8 cellular contexts compared by ENCODE assay signal in genomic region chr6:138107078-138107751, GRCh38. TPM values are rescaled to one million over a fixed set of nuclear protein-coding genes. Genes with fewer than 3 reads are reported as not detected.
DNase-seq lines count a peak whose midpoint lies in the region; ATAC-seq, FAIRE-seq and TF ChIP-seq lines count a peak whose summit lies in the region.

TSS of gene PERP (minus strand) at chr6:138107419. CDS start at chr6:138107340, 79 bp downstream.

- peak within 1 kb of the TSS; percentile 88 for H3K27ac Mint-ChIP-seq in HFFc6

- H3K9me3 Mint-ChIP-seq in HFFc6: no peaks in the 10 kb centered on the region

- peak within 1 kb of the TSS; percentile 92 for H3K4me3 Mint-ChIP-seq in HFFc6

- peaks cover 28% of the 10 kb centered on the region for H3K79me2 ChIP-seq in endothelial cell of umbilical vein (ENCODE audit: control insufficient read depth, insufficient read depth, low read length)

- intact Hi-C loops in endothelial cell of umbilical vein (cut with micrococcal nuclease): loop anchor here (5.0 kb wide), 2 partner anchors 235 to 665 kb away; partner anchors contain the start of gene CCDC28A
- intact Hi-C loops in mucosa of descending colon (cut with DNase I, micrococcal nuclease): loop anchor here in 1 of 2 donors (5.0 kb wide), 1 partner anchor 105 kb away; no protein-coding TSS in a partner anchor

- H3K4me2 ChIP-seq in endothelial cell of umbilical vein (ENCODE audit: insufficient read depth, low read length): peak within 1 kb of the TSS; percentile 92

- H3K27me3 Mint-ChIP-seq in HFFc6 (ENCODE audit: insufficient read depth): peaks cover 3% of the 10 kb centered on the region; the same call in 1 of the 2 replicates

- CTCF ChIA-PET in GM10248 (lab: Yijun Ruan, JAX) (interaction anchor here (0.7 to 3.1 kb wide), 8 partner anchors 9 to 106 kb away, joined by 3 to 33 read pairs (median 10); no protein-coding TSS in a partner anchor), endothelial cell of umbilical vein (lab: Charles Lee) (interaction anchor here (0.9 to 3.6 kb wide), 12 partner anchors 9 to 249 kb away, joined by 3 to 107 read pairs (median 4); no protein-coding TSS in a partner anchor)

- dilution Hi-C loops in endothelial cell of umbilical vein (cut with MboI; ENCODE audit: extremely low pct_ligation_motif_present, low sequenced_read_pairs): no loop called here

- no peaks in the 10 kb centered on the region for H3K9me1 ChIP-seq in endothelial cell of umbilical vein (replicated peaks; ENCODE audit: control insufficient read depth, extremely low read depth, insufficient read depth, low read length)

- DNase-seq in GM10248 (ENCODE audit: extremely low spot score): peak; percentile 68
- peak; percentile 48 for DNase-seq in HFFc6
- DNase-seq in NCI-H2196 treated with DMSO at 0.1 percent for 48 hours (lab: John Stamatoyannopoulos, UW; ENCODE audit: unreplicated experiment): peak; percentile 49
- peak; percentile 84 for DNase-seq in activated CD8-positive, alpha-beta memory T cell treated with anti-CD3 and anti-CD28 coated beads, Interleukin-2, amount 50 U/mL, for 48 hours
- peak; percentile 45 for DNase-seq in endothelial cell of umbilical vein (ENCODE audit: low read depth, low spot score)
- peak; percentile 90 to 93 (median 92) for DNase-seq in mucosa of descending colon
- DNase-seq in stimulated activated CD8-positive, alpha-beta memory T cell treated with anti-CD3 and anti-CD28 coated beads, Interleukin-2, amount 100 ng/mL, for 48 hours (ENCODE audit: low read depth in 2 of 2): peak; percentile 54 to 61
- no peak for DNase-seq in AML-193 (lab: John Stamatoyannopoulos, UW)

- H3K27ac ChIP-seq in endothelial cell of umbilical vein (ENCODE audit: insufficient read depth, low read depth, low read length): peak within 1 kb of the TSS; percentile 56

- no peaks in the 10 kb centered on the region for H3K9me3 ChIP-seq in endothelial cell of umbilical vein (replicated peaks; ENCODE audit: control insufficient read depth, insufficient read depth, low read length)
- no peaks in the 10 kb centered on the region for H3K9me3 ChIP-seq in mucosa of descending colon

- POLR2A ChIA-PET in GM10248 (lab: Yijun Ruan, JAX) (no interaction called here), endothelial cell of umbilical vein (lab: Charles Lee) (no interaction called here)

- peak within 1 kb of the TSS; percentile 88 for H3K9ac ChIP-seq in endothelial cell of umbilical vein (replicated peaks; ENCODE audit: extremely low read depth, insufficient read depth, low read length)

- TF ChIP-seq CTCF in GM10248 (IDR thresholded peaks at IDR 0.05; ENCODE audit: control extremely low read depth, extremely low read depth, low read depth, missing control alignments) (no peak), HFFc6 (IDR thresholded peaks at IDR 0.05) (peak; percentile 15; the same call in 1 of the 2 replicates), endothelial cell of umbilical vein (IDR thresholded peaks at IDR 0.05; ENCODE audit: extremely low read depth in 1 of 2, insufficient read depth in 1 of 2, low read depth in 1 of 2, low read length in 2 of 2) (no peak), mucosa of descending colon (IDR thresholded peaks at IDR 0.05) (no peak)

- BruUV-seq in endothelial cell of umbilical vein (replicated peaks; lab: Mats Ljungman, UMichigan): no TSS peak

- peak; percentile 61 for TF ChIP-seq POLR2A in endothelial cell of umbilical vein (IDR thresholded peaks at IDR 0.05; ENCODE audit: low read depth, low read length)

- H3K4me3 ChIP-seq in endothelial cell of umbilical vein (replicated peaks in 1 of 3; ENCODE audit: insufficient read depth in 1 of 3, low read depth in 1 of 3, low read length in 3 of 3) (peak within 1 kb of the TSS; percentile 92 to 97 (median 96)), mucosa of descending colon (peak within 1 kb of the TSS; percentile 76)

- peaks cover 27% of the 10 kb centered on the region for H3K4me1 ChIP-seq in endothelial cell of umbilical vein (ENCODE audit: control insufficient read depth, extremely low read depth, insufficient read depth, low read length)
- peaks cover 6% of the 10 kb centered on the region for H3K4me1 ChIP-seq in mucosa of descending colon (ENCODE audit: low read depth)

- FAIRE-seq in endothelial cell of umbilical vein (lab: Jason Lieb, UNC): no peak

- peak; percentile 95 for ATAC-seq in mucosa of descending colon

- no peaks in the 10 kb centered on the region for H3K36me3 Mint-ChIP-seq in HFFc6 (ENCODE audit: low read depth)

- no peaks in the 10 kb centered on the region for H4K20me1 ChIP-seq in endothelial cell of umbilical vein (replicated peaks; ENCODE audit: control insufficient read depth, extremely low read depth, insufficient read depth, low read length)

- no peaks in the 10 kb centered on the region for H3K36me3 ChIP-seq in endothelial cell of umbilical vein (ENCODE audit: control insufficient read depth in 2 of 2, extremely low read depth in 1 of 2, insufficient read depth in 2 of 2, low read length in 2 of 2)
- no peaks in the 10 kb centered on the region for H3K36me3 ChIP-seq in mucosa of descending colon (ENCODE audit: low read depth)

- peaks cover 0 to 6% of the 10 kb centered on the region in 2 experiments for H3K27me3 ChIP-seq in endothelial cell of umbilical vein (ENCODE audit: control insufficient read depth in 2 of 2, insufficient read depth in 2 of 2, low read length in 2 of 2)

- peaks cover 38% of the 10 kb centered on the region for H3K4me1 Mint-ChIP-seq in HFFc6 (ENCODE audit: low read depth)

- H2AFZ ChIP-seq in endothelial cell of umbilical vein (ENCODE audit: low read depth, low read length): peak within 1 kb of the TSS; percentile 94

TF ChIP-seq in endothelial cell of umbilical vein, 7 proteins besides CTCF, POLR2A, EP300 and RAD21:
- TF ChIP-seq POLR2AphosphoS5 (IDR thresholded peaks at IDR 0.05; ENCODE audit: insufficient read depth, low read depth, low read length) (peak; percentile 68), FOS (IDR thresholded peaks at IDR 0.05; ENCODE audit: borderline replicate concordance, insufficient read depth, low read length) (peak; percentile 72), EZH2 (IDR thresholded peaks at IDR 0.05; ENCODE audit: borderline replicate concordance, low read depth, low read length, severe bottlenecking) (no peak), GATA2 (IDR thresholded peaks at IDR 0.05; ENCODE audit: insufficient read depth, insufficient read length, low read depth, low read length) (no peak)

RNA-seq across cellular contexts. Expression of gene PERP, which starts in this region (rescaled TPM):
- 10 to 100 TPM; 40.6 to 53.4 (median 47.9) TPM for total RNA-seq in HFFc6 (2021; fragmentation: NEBNext Ultra II Directional; extraction: Animal tissue kit (Norgen Biotek cat#: 25700))
- 27.4 and 30.2 TPM in 2 replicates for total RNA-seq in endothelial cell of umbilical vein
- polyA plus RNA-seq in endothelial cell of umbilical vein: 15.7 and 18.8 TPM in 2 replicates
- polyA plus RNA-seq in endothelial cell of umbilical vein (2011; cell fraction: cytosol; rRNA removed): 11.7 and 13.0 TPM in 2 replicates
- 4.6 and 4.9 TPM in 2 replicates for polyA plus RNA-seq in endothelial cell of umbilical vein (2011; cell fraction: nucleus; rRNA removed)
- 34.6 and 43.8 TPM in 2 replicates for polyA plus RNA-seq in endothelial cell of umbilical vein (2012)
- polyA minus RNA-seq in endothelial cell of umbilical vein: 24.0 and 26.1 TPM in 2 replicates
- 23.8 TPM for polyA minus RNA-seq in endothelial cell of umbilical vein (2011; cell fraction: cytosol; rRNA and poly(A)+ RNA removed)
- 2.6 and 4.0 TPM in 2 replicates for polyA minus RNA-seq in endothelial cell of umbilical vein (2011; cell fraction: nucleus; rRNA and poly(A)+ RNA removed)
- total RNA-seq in mucosa of descending colon: 10 to 100 TPM; 47.9 to 72.9 (median 60.3) TPM

Comparison
In these comparisons a context has a peak if more than half of its experiments do, and no peak if none do; other contexts are left out.
1. DNase-seq: peak in GM10248 (single experiment), HFFc6 (single experiment), NCI-H2196 treated with DMSO at 0.1 percent for 48 hours (single experiment), activated CD8-positive, alpha-beta memory T cell treated with anti-CD3 and anti-CD28 coated beads, Interleukin-2, amount 50 U/mL, for 48 hours (single experiment), endothelial cell of umbilical vein (single experiment), mucosa of descending colon (3 of 3) and stimulated activated CD8-positive, alpha-beta memory T cell treated with anti-CD3 and anti-CD28 coated beads, Interleukin-2, amount 100 ng/mL, for 48 hours (2 of 2); none in AML-193 (0 of 2).